Comparison of ENCODE assay signal across 6 cellular contexts in the genomic region with DNA sequence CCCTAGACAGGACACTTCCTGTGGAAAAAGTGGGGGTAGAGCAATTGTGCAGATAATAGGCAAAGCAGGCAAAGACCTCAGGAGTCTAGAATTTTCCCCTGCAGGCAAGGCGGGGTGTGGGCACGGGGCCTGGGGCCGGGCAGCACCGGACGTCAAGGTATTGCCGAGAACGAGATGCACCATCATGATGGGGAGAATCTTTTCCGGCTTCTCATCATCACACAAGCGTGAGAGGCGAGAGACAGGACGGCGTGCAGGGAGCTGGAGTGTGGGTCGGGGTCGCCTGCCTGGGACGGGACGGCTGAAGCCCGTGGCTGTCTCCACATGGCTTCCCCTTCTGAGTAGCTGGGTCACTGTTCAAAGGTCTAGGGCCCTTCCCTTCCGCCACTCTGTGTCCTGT. TPM values are rescaled to one million over a fixed set of nuclear protein-coding genes. Genes with fewer than 3 reads are reported as not detected.
"Had no signal": no experiment of that assay in that cellular context is flagged by ENCODE, and none has a peak within 500 bp of the region (broad histone marks: within the 10 kb centered on the region; RNA-seq: fewer than 3 reads in every experiment).

No MANE protein-coding gene starts in this region.

- H3K27ac ChIP-seq: HL-60 had no signal

- H3K4me3 ChIP-seq: K562 had no signal

- DNase-seq: KBM-7, KG1 had no signal

- ATAC-seq: HepG2, K562 had no signal

RNA-seq across cellular contexts. Expression of a gene that starts 44.5 kb away (rescaled TPM):
- total RNA-seq: HepG2, HT-29, K562 had no signal
- polyA plus RNA-seq: HepG2, K562 had no signal
